Comparison of ENCODE assay signal across 30 cellular contexts in the genomic region with DNA sequence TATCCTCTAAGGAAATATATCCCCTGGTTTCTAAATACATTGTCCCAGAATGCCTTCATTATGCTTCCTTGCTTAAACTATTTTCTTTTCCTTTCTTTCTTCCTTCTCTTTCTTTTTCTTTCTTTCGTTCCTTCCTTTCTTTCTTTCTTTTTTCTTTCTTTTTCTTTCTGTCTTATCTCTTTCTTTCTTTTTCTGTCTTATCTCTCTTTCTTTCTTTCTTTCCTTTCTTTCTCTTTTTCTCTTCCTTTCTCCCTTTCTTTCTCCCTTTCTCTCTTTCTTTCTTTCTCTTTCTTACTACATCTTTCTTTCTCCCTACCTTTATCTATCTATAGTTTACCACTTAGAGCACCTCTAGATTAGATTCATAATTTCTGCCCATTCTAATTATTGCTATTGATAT.
"Had no signal": no experiment of that assay in that cellular context is flagged by ENCODE, and none has a peak within 500 bp of the region (broad histone marks: within the 10 kb centered on the region; RNA-seq: fewer than 3 reads in every experiment).

No MANE protein-coding gene starts in this region.

- DNase-seq: natural killer cell; occipital lobe; ovary; posterior cingulate gyrus; psoas muscle; right cardiac atrium; right lobe of liver; sigmoid colon; small intestine; stimulated activated CD4-positive, alpha-beta T cell treated with anti-CD3 and anti-CD28 coated beads, Interleukin-15, amount 100 ng/mL, for 24 hours; stimulated activated CD4-positive, alpha-beta T cell treated with anti-CD3 and anti-CD28 coated beads, Interleukin-2, amount 100 ng/mL, for 24 hours; stimulated activated CD4-positive, alpha-beta T cell treated with anti-CD3 and anti-CD28 coated beads, Interleukin-4, amount 100 ng/mL, for 1 hour; stimulated activated CD4-positive, alpha-beta T cell treated with anti-CD3 and anti-CD28 coated beads, Interleukin-4, amount 100 ng/mL, for 4 hours; stimulated activated CD8-positive, alpha-beta memory T cell treated with anti-CD3 and anti-CD28 coated beads, Interleukin-4, amount 100 ng/mL, for 48 hours; stimulated activated naive CD4-positive, alpha-beta T cell; stimulated activated naive CD8-positive, alpha-beta T cell treated with anti-CD3 and anti-CD28 coated beads, Interleukin-15, amount 100 ng/mL, for 72 hours; stimulated activated naive CD8-positive, alpha-beta T cell treated with anti-CD3 and anti-CD28 coated beads, Interleukin-15, Interleukin-2, amounts not matched to agents 100 U/mL and 50 U/mL, for 24 hours; substantia nigra; testis; tibial artery; transverse colon; upper lobe of right lung; uterus had no signal

- H3K27ac Mint-ChIP-seq: natural killer cell; nephron; neural progenitor cell; progenitor cell of endocrine pancreas; stimulated activated memory B cell treated with anti-CD40 and anti-IgM and Interleukin-4, amounts not matched to agents 10 μg/mL and 1 μg/mL and 100 μg/mL, for 72 hours; type B pancreatic cell had no signal

- H2AFZ ChIP-seq: neural progenitor cell, parathyroid adenoma had no signal

- H3K27ac ChIP-seq: neural progenitor cell, ovary, parathyroid adenoma, psoas muscle, right lobe of liver, sigmoid colon, suprapubic skin, testis, tibial artery, transverse colon, upper lobe of right lung, uterus had no signal

- H3K9me3 Mint-ChIP-seq: type B pancreatic cell had no signal

- H3K27me3 ChIP-seq: neural progenitor cell, ovary, right lobe of liver, sigmoid colon, suprapubic skin, testis, tibial artery, transverse colon, upper lobe of right lung, uterus had no signal

- H3K4me1 ChIP-seq: neural progenitor cell, parathyroid adenoma, psoas muscle, right lobe of liver, sigmoid colon, suprapubic skin, testis, tibial artery, transverse colon, upper lobe of right lung, uterus had no signal

- H3K9ac ChIP-seq: neural progenitor cell, parathyroid adenoma had no signal

- H3K4me3 ChIP-seq: neural progenitor cell, ovary, psoas muscle, right lobe of liver, sigmoid colon, suprapubic skin, testis, tibial artery, transverse colon, upper lobe of right lung, uterus had no signal

- H3K79me2 ChIP-seq: parathyroid adenoma had no signal

- H3K27me3 Mint-ChIP-seq: progenitor cell of endocrine pancreas; stimulated activated memory B cell treated with anti-CD40 and anti-IgM and Interleukin-4, amounts not matched to agents 10 μg/mL and 1 μg/mL and 100 μg/mL, for 72 hours; stimulated activated naive CD8-positive, alpha-beta T cell treated with anti-CD3 and anti-CD28 coated beads, Interleukin-15, amount 100 ng/mL, for 72 hours; type B pancreatic cell had no signal

- ATAC-seq: natural killer cell; psoas muscle; right cardiac atrium; right lobe of liver; stimulated activated memory B cell treated with anti-CD40 and anti-IgM and Interleukin-4, amounts not matched to agents 10 μg/mL and 1 μg/mL and 100 μg/mL, for 72 hours; stimulated activated naive CD8-positive, alpha-beta T cell treated with anti-CD3 and anti-CD28 coated beads, Interleukin-15, amount 100 ng/mL, for 72 hours; stimulated activated naive CD8-positive, alpha-beta T cell treated with anti-CD3 and anti-CD28 coated beads, Interleukin-15, Interleukin-2, amounts not matched to agents 100 U/mL and 50 U/mL, for 24 hours; upper lobe of right lung had no signal

- H3K4me3 Mint-ChIP-seq: natural killer cell; nephron; neural progenitor cell; stimulated activated memory B cell treated with anti-CD40 and anti-IgM and Interleukin-4, amounts not matched to agents 10 μg/mL and 1 μg/mL and 100 μg/mL, for 72 hours; stimulated activated naive CD8-positive, alpha-beta T cell treated with anti-CD3 and anti-CD28 coated beads, Interleukin-15, amount 100 ng/mL, for 72 hours; type B pancreatic cell had no signal

- H3K4me2 ChIP-seq: neural progenitor cell had no signal

- H3K4me1 Mint-ChIP-seq: natural killer cell; nephron; neural progenitor cell; stimulated activated memory B cell treated with anti-CD40 and anti-IgM and Interleukin-4, amounts not matched to agents 10 μg/mL and 1 μg/mL and 100 μg/mL, for 72 hours; stimulated activated naive CD8-positive, alpha-beta T cell treated with anti-CD3 and anti-CD28 coated beads, Interleukin-15, amount 100 ng/mL, for 72 hours had no signal

- H3K36me3 ChIP-seq: neural progenitor cell, ovary, right lobe of liver, sigmoid colon, suprapubic skin, tibial artery, transverse colon, upper lobe of right lung, uterus had no signal

- H3K9me3 ChIP-seq: ovary, right lobe of liver, suprapubic skin, testis, tibial artery, uterus had no signal
